Comparison of ENCODE assay signal across 1 cellular context in genomic region chr19:12757544-12758274, GRCh38.
TF ChIP-seq lines count a peak whose summit lies in the region.

No MANE protein-coding gene starts in this region.

TF ChIP-seq in HepG2, 621 proteins besides CTCF, POLR2A, EP300 and RAD21 (continued from another document and continues in another):
- peak; percentile 40 for TF ChIP-seq ZNF407 (CRISPR knock-in tag; IDR thresholded peaks at IDR 0.05; ENCODE audit: not compliant biosample characterization)
- TF ChIP-seq SMAD9 (CRISPR knock-in tag; IDR thresholded peaks at IDR 0.05), result no peak
- no peak for TF ChIP-seq ZNF619 (CRISPR knock-in tag; IDR thresholded peaks at IDR 0.05)
- no peak for TF ChIP-seq IKZF1 (IDR thresholded peaks at IDR 0.05)
- TF ChIP-seq, protein P1, sequence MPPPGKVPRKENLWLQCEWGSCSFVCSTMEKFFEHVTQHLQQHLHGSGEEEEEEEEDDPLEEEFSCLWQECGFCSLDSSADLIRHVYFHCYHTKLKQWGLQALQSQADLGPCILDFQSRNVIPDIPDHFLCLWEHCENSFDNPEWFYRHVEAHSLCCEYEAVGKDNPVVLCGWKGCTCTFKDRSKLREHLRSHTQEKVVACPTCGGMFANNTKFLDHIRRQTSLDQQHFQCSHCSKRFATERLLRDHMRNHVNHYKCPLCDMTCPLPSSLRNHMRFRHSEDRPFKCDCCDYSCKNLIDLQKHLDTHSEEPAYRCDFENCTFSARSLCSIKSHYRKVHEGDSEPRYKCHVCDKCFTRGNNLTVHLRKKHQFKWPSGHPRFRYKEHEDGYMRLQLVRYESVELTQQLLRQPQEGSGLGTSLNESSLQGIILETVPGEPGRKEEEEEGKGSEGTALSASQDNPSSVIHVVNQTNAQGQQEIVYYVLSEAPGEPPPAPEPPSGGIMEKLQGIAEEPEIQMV (CRISPR knock-in tag; IDR thresholded peaks at IDR 0.05; ENCODE audit: low read depth), result no peak
- peak; percentile 58; the same call in 1 of the 2 replicates for TF ChIP-seq ZNF350 (CRISPR knock-in tag; IDR thresholded peaks at IDR 0.05; ENCODE audit: borderline replicate concordance, low read depth)
- TF ChIP-seq MXD4 (CRISPR knock-in tag; IDR thresholded peaks at IDR 0.05), result no peak
- no peak for TF ChIP-seq ZNF33B (CRISPR knock-in tag; IDR thresholded peaks at IDR 0.05)
- no peak for TF ChIP-seq ZNF713 (CRISPR knock-in tag; IDR thresholded peaks at IDR 0.05)
- TF ChIP-seq ZNF510 (CRISPR knock-in tag; IDR thresholded peaks at IDR 0.05; ENCODE audit: low read depth), result no peak
- peak; percentile 10; the same call in 1 of the 2 replicates for TF ChIP-seq ZNF362 (CRISPR knock-in tag; IDR thresholded peaks at IDR 0.05; ENCODE audit: borderline replicate concordance)
- TF ChIP-seq MED13 (CRISPR knock-in tag; IDR thresholded peaks at IDR 0.05), result no peak
- TF ChIP-seq ZNF777 (CRISPR knock-in tag; IDR thresholded peaks at IDR 0.05), result peak; percentile 98
- no peak; the same call in 1 of the 2 replicates for TF ChIP-seq KAT8 (CRISPR knock-in tag; IDR thresholded peaks at IDR 0.05)
- peak; percentile 70; the same call in 1 of the 2 replicates for TF ChIP-seq SALL2 (CRISPR knock-in tag; IDR thresholded peaks at IDR 0.05)
- TF ChIP-seq XBP1 (CRISPR knock-in tag; IDR thresholded peaks at IDR 0.05), result no peak
- no peak for TF ChIP-seq GRHL1 (CRISPR knock-in tag; conservative IDR thresholded peaks at IDR 0.05)
- TF ChIP-seq ZFP90 (CRISPR knock-in tag; IDR thresholded peaks at IDR 0.05; ENCODE audit: borderline replicate concordance), result no peak
- TF ChIP-seq MYNN (CRISPR knock-in tag; IDR thresholded peaks at IDR 0.05; ENCODE audit: low read depth), result no peak
- TF ChIP-seq, protein P2, sequence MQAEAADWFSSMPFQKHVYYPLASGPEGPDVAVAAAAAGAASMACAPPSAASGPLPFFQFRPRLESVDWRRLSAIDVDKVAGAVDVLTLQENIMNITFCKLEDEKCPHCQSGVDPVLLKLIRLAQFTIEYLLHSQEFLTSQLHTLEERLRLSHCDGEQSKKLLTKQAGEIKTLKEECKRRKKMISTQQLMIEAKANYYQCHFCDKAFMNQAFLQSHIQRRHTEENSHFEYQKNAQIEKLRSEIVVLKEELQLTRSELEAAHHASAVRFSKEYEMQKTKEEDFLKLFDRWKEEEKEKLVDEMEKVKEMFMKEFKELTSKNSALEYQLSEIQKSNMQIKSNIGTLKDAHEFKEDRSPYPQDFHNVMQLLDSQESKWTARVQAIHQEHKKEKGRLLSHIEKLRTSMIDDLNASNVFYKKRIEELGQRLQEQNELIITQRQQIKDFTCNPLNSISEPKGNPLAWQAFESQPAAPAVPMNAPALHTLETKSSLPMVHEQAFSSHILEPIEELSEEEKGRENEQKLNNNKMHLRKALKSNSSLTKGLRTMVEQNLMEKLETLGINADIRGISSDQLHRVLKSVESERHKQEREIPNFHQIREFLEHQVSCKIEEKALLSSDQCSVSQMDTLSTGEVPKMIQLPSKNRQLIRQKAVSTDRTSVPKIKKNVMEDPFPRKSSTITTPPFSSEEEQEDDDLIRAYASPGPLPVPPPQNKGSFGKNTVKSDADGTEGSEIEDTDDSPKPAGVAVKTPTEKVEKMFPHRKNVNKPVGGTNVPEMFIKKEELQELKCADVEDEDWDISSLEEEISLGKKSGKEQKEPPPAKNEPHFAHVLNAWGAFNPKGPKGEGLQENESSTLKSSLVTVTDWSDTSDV (CRISPR knock-in tag; IDR thresholded peaks at IDR 0.05), result no peak
- TF ChIP-seq NR2F2 (IDR thresholded peaks at IDR 0.05; ENCODE audit: borderline replicate concordance, low read depth), result no peak
- no peak; the same call in 1 of the 2 replicates for TF ChIP-seq ARID5B (CRISPR knock-in tag; IDR thresholded peaks at IDR 0.05)
- TF ChIP-seq GPN1 (CRISPR knock-in tag; IDR thresholded peaks at IDR 0.05; ENCODE audit: borderline replicate concordance), result no peak
- peak; percentile 18; the same call in 1 of the 2 replicates for TF ChIP-seq HOXD1 (CRISPR knock-in tag; IDR thresholded peaks at IDR 0.05)
- TF ChIP-seq, protein P3, sequence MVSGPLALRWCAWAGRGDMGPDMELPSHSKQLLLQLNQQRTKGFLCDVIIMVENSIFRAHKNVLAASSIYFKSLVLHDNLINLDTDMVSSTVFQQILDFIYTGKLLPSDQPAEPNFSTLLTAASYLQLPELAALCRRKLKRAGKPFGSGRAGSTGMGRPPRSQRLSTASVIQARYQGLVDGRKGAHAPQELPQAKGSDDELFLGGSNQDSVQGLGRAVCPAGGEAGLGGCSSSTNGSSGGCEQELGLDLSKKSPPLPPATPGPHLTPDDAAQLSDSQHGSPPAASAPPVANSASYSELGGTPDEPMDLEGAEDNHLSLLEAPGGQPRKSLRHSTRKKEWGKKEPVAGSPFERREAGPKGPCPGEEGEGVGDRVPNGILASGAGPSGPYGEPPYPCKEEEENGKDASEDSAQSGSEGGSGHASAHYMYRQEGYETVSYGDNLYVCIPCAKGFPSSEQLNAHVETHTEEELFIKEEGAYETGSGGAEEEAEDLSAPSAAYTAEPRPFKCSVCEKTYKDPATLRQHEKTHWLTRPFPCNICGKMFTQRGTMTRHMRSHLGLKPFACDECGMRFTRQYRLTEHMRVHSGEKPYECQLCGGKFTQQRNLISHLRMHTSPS (CRISPR knock-in tag; IDR thresholded peaks at IDR 0.05; ENCODE audit: low read depth), result peak; percentile 12; the same call in 1 of the 2 replicates
- TF ChIP-seq TSC22D2 (CRISPR knock-in tag; IDR thresholded peaks at IDR 0.05; ENCODE audit: borderline replicate concordance), result no peak
- no peak for TF ChIP-seq NFATC3 (CRISPR knock-in tag; IDR thresholded peaks at IDR 0.05)
- no peak for TF ChIP-seq ZFP36L2 (CRISPR knock-in tag; IDR thresholded peaks at IDR 0.05)
- TF ChIP-seq ZC3H13 (CRISPR knock-in tag; IDR thresholded peaks at IDR 0.05), result no peak
- no peak for TF ChIP-seq ZBTB8A (CRISPR knock-in tag; IDR thresholded peaks at IDR 0.05; ENCODE audit: borderline replicate concordance, low read depth)
- TF ChIP-seq ZNF367 (CRISPR knock-in tag; IDR thresholded peaks at IDR 0.05; ENCODE audit: borderline replicate concordance), result no peak
- TF ChIP-seq LCORL (IDR thresholded peaks at IDR 0.05), result no peak
- no peak for TF ChIP-seq LCORL (CRISPR knock-in tag; IDR thresholded peaks at IDR 0.05)
- no peak for TF ChIP-seq ZNF878 (CRISPR knock-in tag; IDR thresholded peaks at IDR 0.05)
- peak; percentile 50; the same call in 1 of the 2 replicates for TF ChIP-seq HOXA3 (CRISPR knock-in tag; IDR thresholded peaks at IDR 0.05)
- no peak for TF ChIP-seq KMT2A (CRISPR knock-in tag; IDR thresholded peaks at IDR 0.05)
- TF ChIP-seq TFDP2 (CRISPR knock-in tag; IDR thresholded peaks at IDR 0.05), result peak; percentile 29; the same call in 1 of the 2 replicates
- no peak for TF ChIP-seq SIX4 (CRISPR knock-in tag; IDR thresholded peaks at IDR 0.05)
- TF ChIP-seq KDM5A (IDR thresholded peaks at IDR 0.05; ENCODE audit: borderline replicate concordance, low read length), result no peak
- TF ChIP-seq SOX5 (CRISPR knock-in tag; IDR thresholded peaks at IDR 0.05; ENCODE audit: borderline replicate concordance), result 0 out of 2 replicates have a peak, but pooled peaks have one; percentile 14
